In the genomic region with DNA sequence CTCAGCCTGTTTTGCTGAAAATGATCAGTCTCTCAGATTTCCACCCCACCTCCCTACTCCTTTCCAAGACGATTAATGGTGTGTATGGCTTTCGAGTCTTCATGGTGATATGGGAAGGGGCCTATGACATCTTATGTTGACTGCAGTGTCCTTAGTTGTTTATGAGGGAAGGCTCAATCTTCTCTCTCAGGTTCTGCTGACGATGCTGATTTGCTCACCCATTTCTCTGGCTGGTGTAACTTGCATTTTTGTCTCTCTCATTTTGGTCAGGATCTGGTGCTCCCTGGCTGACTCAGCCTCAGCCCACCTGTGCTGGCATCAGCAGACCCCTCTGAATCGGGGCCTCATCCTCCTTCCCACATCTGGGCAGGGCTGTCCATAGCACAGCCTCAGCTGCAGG, we compare ENCODE assay signal across 38 cellular contexts. TPM values are rescaled to one million over a fixed set of nuclear protein-coding genes. Genes with fewer than 3 reads are reported as not detected.
"Had no signal": no experiment of that assay in that cellular context is flagged by ENCODE, and none has a peak within 500 bp of the region (broad histone marks: within the 10 kb centered on the region; RNA-seq: fewer than 3 reads in every experiment).

No MANE protein-coding gene starts in this region.

- H3K27ac ChIP-seq: adrenal gland, body of pancreas, brain microvascular endothelial cell, breast epithelium, VCaP had no signal

- H3K4me3 ChIP-seq: adrenal gland, body of pancreas, breast epithelium had no signal

- H3K4me1 Mint-ChIP-seq: activated B cell treated with CpG ODN at 0.5 μM for 24 hours; activated naive CD4-positive, alpha-beta T cell treated with anti-CD3 and anti-CD28 coated beads, Interleukin-2, amount 50 U/mL, for 24 hours; activated naive CD8-positive, alpha-beta T cell treated with anti-CD3 and anti-CD28 coated beads for 36 hours; activated T-helper 17 cell treated with anti-CD3 and anti-CD28 coated beads, Interleukin-2, amount 50 U/mL, for 72 hours had no signal

- DNase-seq: activated B cell treated with CpG ODN at 0.5 μM for 24 hours; activated CD4-positive, alpha-beta memory T cell treated with anti-CD3 and anti-CD28 coated beads for 36 hours; activated CD4-positive, alpha-beta T cell treated with anti-CD3 and anti-CD28 coated beads for 48 hours; activated CD4-positive, alpha-beta T cell treated with anti-CD3 and anti-CD28 coated beads, Interleukin-2, amount 50 U/mL, for 1 hour; activated CD4-positive, alpha-beta T cell treated with anti-CD3 and anti-CD28 coated beads, Interleukin-2, amount 50 U/mL, for 4 hours; activated CD4-positive, CD25-positive, alpha-beta regulatory T cell treated with anti-CD3 and anti-CD28 coated beads, Interleukin-2, amount 50 U/mL, for 72 hours; activated CD8-positive, alpha-beta memory T cell treated with anti-CD3 and anti-CD28 coated beads, Interleukin-2, amount 50 U/mL, for 4 hours; activated CD8-positive, alpha-beta T cell treated with anti-CD3 and anti-CD28 coated beads for 36 hours; activated effector memory CD4-positive, alpha-beta T cell treated with anti-CD3 and anti-CD28 coated beads, Interleukin-2, amount 50 U/mL, for 16 hours; activated gamma-delta T cell treated with Interleukin-2 at 50 U/mL for 16 hours; activated naive CD4-positive, alpha-beta T cell; activated naive CD4-positive, alpha-beta T cell treated with anti-CD3 and anti-CD28 coated beads for 36 hours; activated naive CD8-positive, alpha-beta T cell treated with anti-CD3 and anti-CD28 coated beads for 36 hours; activated T-cell treated with anti-CD3 and anti-CD28 coated beads for 4 hours; activated T-cell treated with anti-CD3 and anti-CD28 coated beads, Interleukin-2, amount 50 U/mL, for 1 hour; activated T-cell treated with anti-CD3 and anti-CD28 coated beads, Interleukin-2, amount 50 U/mL, for 4 hours; activated T-cell treated with anti-CD3 and anti-CD28 coated beads, Interleukin-2, amount 50 U/mL, for 72 hours; adrenal gland; amniotic stem cell; aorta; body of pancreas; brain microvascular endothelial cell; central memory CD4-positive, alpha-beta T cell; T-helper 1 cell; T-helper 2 cell; T-helper 9 cell had no signal

- H3K4me1 ChIP-seq: adrenal gland, body of pancreas, breast epithelium had no signal

- H3K36me3 ChIP-seq: adrenal gland, brain microvascular endothelial cell, breast epithelium had no signal

- H3K9me3 ChIP-seq: body of pancreas had no signal

- H3K27me3 ChIP-seq: body of pancreas, brain microvascular endothelial cell had no signal

- H3K4me3 Mint-ChIP-seq: activated B cell treated with CpG ODN at 0.5 μM for 24 hours; activated CD4-positive, alpha-beta memory T cell treated with anti-CD3 and anti-CD28 coated beads for 36 hours; activated CD8-positive, alpha-beta T cell treated with anti-CD3 and anti-CD28 coated beads for 36 hours; activated naive CD4-positive, alpha-beta T cell treated with anti-CD3 and anti-CD28 coated beads for 36 hours; activated naive CD4-positive, alpha-beta T cell treated with anti-CD3 and anti-CD28 coated beads, Interleukin-2, amount 50 U/mL, for 24 hours; activated naive CD8-positive, alpha-beta T cell treated with anti-CD3 and anti-CD28 coated beads for 36 hours; activated T-cell treated with anti-CD3 and anti-CD28 coated beads, Interleukin-2, amount 50 U/mL, for 4 hours; activated T-cell treated with anti-CD3 and anti-CD28 coated beads, Interleukin-2, amount 50 U/mL, for 72 hours; activated T-helper 1 cell treated with anti-CD3 and anti-CD28 coated beads, Interleukin-12 subunit alpha, Interleukin-12 subunit beta, Interleukin-2, Interleukin-4 antibody, amounts not matched to agents 30 ng/mL and 10 ng/mL and 1 ng/mL, durations not matched to agents 14 hours and 24 hours and 36 hours; activated T-helper 17 cell treated with anti-CD3 and anti-CD28 coated beads, Interleukin-2, amount 50 U/mL, for 72 hours; T-helper 1 cell treated with Interleukin-12 subunit alpha and Interleukin-12 subunit beta and Interleukin-4 antibody, amounts not matched to agents 30 μg/mL and 1 μg/mL, for 36 hours; T-helper 2 cell treated with Interferon-gamma antibody and Interleukin-4, amounts not matched to agents 5 μg/mL and 100 μg/mL, for 36 hours had no signal

- H3K36me3 Mint-ChIP-seq: activated CD4-positive, alpha-beta memory T cell treated with anti-CD3 and anti-CD28 coated beads for 36 hours; activated naive CD4-positive, alpha-beta T cell treated with anti-CD3 and anti-CD28 coated beads, Interleukin-2, amount 50 U/mL, for 24 hours; activated naive CD8-positive, alpha-beta T cell treated with anti-CD3 and anti-CD28 coated beads for 36 hours had no signal

- FAIRE-seq: TTC549 had no signal

- ATAC-seq: activated CD8-positive, alpha-beta T cell treated with anti-CD3 and anti-CD28 coated beads for 36 hours; activated T-cell treated with anti-CD3 and anti-CD28 coated beads, Interleukin-2, amount 50 U/mL, for 4 hours; activated T-cell treated with anti-CD3 and anti-CD28 coated beads, Interleukin-2, amount 50 U/mL, for 72 hours; activated T-helper 17 cell treated with anti-CD3 and anti-CD28 coated beads, Interleukin-2, amount 50 U/mL, for 72 hours; body of pancreas had no signal

- H3K27ac Mint-ChIP-seq: activated B cell treated with CpG ODN at 0.5 μM for 24 hours; activated CD4-positive, alpha-beta memory T cell treated with anti-CD3 and anti-CD28 coated beads for 36 hours; activated CD8-positive, alpha-beta T cell treated with anti-CD3 and anti-CD28 coated beads for 36 hours; activated naive CD4-positive, alpha-beta T cell treated with anti-CD3 and anti-CD28 coated beads for 36 hours; activated naive CD4-positive, alpha-beta T cell treated with anti-CD3 and anti-CD28 coated beads, Interleukin-2, amount 50 U/mL, for 24 hours; activated naive CD8-positive, alpha-beta T cell treated with anti-CD3 and anti-CD28 coated beads for 36 hours; activated T-cell treated with anti-CD3 and anti-CD28 coated beads, Interleukin-2, amount 50 U/mL, for 72 hours; activated T-helper 1 cell treated with anti-CD3 and anti-CD28 coated beads, Interleukin-12 subunit alpha, Interleukin-12 subunit beta, Interleukin-2, Interleukin-4 antibody, amounts not matched to agents 30 ng/mL and 10 ng/mL and 1 ng/mL, durations not matched to agents 14 hours and 24 hours and 36 hours; activated T-helper 17 cell treated with anti-CD3 and anti-CD28 coated beads, Interleukin-2, amount 50 U/mL, for 72 hours; T-helper 1 cell treated with Interleukin-12 subunit alpha and Interleukin-12 subunit beta and Interleukin-4 antibody, amounts not matched to agents 30 μg/mL and 1 μg/mL, for 36 hours; T-helper 2 cell treated with Interferon-gamma antibody and Interleukin-4, amounts not matched to agents 5 μg/mL and 100 μg/mL, for 36 hours had no signal

- H3K27me3 Mint-ChIP-seq: activated CD4-positive, alpha-beta memory T cell treated with anti-CD3 and anti-CD28 coated beads for 36 hours had no signal

- H3K9me3 Mint-ChIP-seq: activated naive CD4-positive, alpha-beta T cell treated with anti-CD3 and anti-CD28 coated beads, Interleukin-2, amount 50 U/mL, for 24 hours; activated T-cell treated with anti-CD3 and anti-CD28 coated beads, Interleukin-2, amount 50 U/mL, for 4 hours; activated T-cell treated with anti-CD3 and anti-CD28 coated beads, Interleukin-2, amount 50 U/mL, for 72 hours; activated T-helper 1 cell treated with anti-CD3 and anti-CD28 coated beads, Interleukin-12 subunit alpha, Interleukin-12 subunit beta, Interleukin-2, Interleukin-4 antibody, amounts not matched to agents 30 ng/mL and 10 ng/mL and 1 ng/mL, durations not matched to agents 14 hours and 24 hours and 36 hours; T-helper 2 cell treated with Interferon-gamma antibody and Interleukin-4, amounts not matched to agents 5 μg/mL and 100 μg/mL, for 36 hours had no signal

RNA-seq across cellular contexts. Expression of gene XAGE2, which starts 31.4 kb away (rescaled TPM):
- total RNA-seq: activated B cell treated with CpG ODN at 0.5 μM for 24 hours; activated CD4-positive, alpha-beta memory T cell treated with anti-CD3 and anti-CD28 coated beads for 36 hours; activated CD8-positive, alpha-beta memory T cell treated with anti-CD3 and anti-CD28 coated beads for 36 hours; activated CD8-positive, alpha-beta T cell treated with anti-CD3 and anti-CD28 coated beads for 36 hours; activated naive CD4-positive, alpha-beta T cell treated with anti-CD3 and anti-CD28 coated beads for 36 hours; activated naive CD8-positive, alpha-beta T cell treated with anti-CD3 and anti-CD28 coated beads for 36 hours; activated T-cell treated with anti-CD3 and anti-CD28 coated beads, Interleukin-2, amount 50 U/mL, for 4 hours; activated T-cell treated with anti-CD3 and anti-CD28 coated beads, Interleukin-2, amount 50 U/mL, for 72 hours; activated T-helper 1 cell treated with anti-CD3 and anti-CD28 coated beads, Interleukin-12 subunit alpha, Interleukin-12 subunit beta, Interleukin-2, Interleukin-4 antibody, amounts not matched to agents 30 ng/mL and 10 ng/mL and 1 ng/mL, durations not matched to agents 14 hours and 24 hours and 36 hours; activated T-helper 17 cell treated with anti-CD3 and anti-CD28 coated beads, Interleukin-2, amount 50 U/mL, for 72 hours; adrenal gland; aorta; astrocyte; body of pancreas; breast epithelium; cardiac septum; cerebellum had no signal
- polyA plus RNA-seq: adrenal gland had no signal
